ENCODE assay signal across 1 cellular context in genomic region chr16:707062-707538, GRCh38.
TF ChIP-seq lines count a peak whose summit lies in the region.

No MANE protein-coding gene starts in this region.

TF ChIP-seq in H1, 55 proteins besides CTCF, POLR2A, EP300 and RAD21:
- no peak for TF ChIP-seq YY1 (IDR thresholded peaks at IDR 0.05; ENCODE audit: low read depth, low read length)
- TF ChIP-seq TBP (IDR thresholded peaks at IDR 0.05; ENCODE audit: low read depth, low read length) = no peak
